ENCODE assay signal across 17 cellular contexts in the genomic region with DNA sequence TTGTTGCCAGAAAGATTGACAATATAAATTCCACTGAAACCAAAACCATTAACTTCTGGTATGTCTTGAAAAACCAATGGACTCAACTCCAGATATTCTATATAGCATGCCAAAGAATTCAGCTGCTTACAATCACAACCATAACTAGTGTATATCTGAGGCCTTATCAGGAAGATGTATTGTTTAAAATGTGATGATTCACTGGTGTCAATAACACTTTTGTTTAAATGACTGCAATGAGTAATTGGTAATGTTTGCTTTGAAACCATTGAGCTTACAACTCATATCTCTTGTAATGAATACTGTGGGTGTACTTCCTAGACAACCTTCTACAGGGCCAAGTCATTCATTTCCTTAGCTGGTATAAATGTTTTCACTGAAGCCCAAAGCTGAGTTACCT.
DNase-seq lines count a peak whose midpoint lies in the region; ATAC-seq, FAIRE-seq and TF ChIP-seq lines count a peak whose summit lies in the region.
"Had no signal": no experiment of that assay in that cellular context is flagged by ENCODE, and none has a peak within 500 bp of the region (broad histone marks: within the 10 kb centered on the region; RNA-seq: fewer than 3 reads in every experiment).

No MANE protein-coding gene starts in this region.

- no TSS peak for BruUV-seq in endothelial cell of umbilical vein (replicated peaks; lab: Mats Ljungman, UMichigan)

- no peaks in the 10 kb centered on the region for H4K20me1 ChIP-seq in endothelial cell of umbilical vein (replicated peaks; ENCODE audit: control insufficient read depth, extremely low read depth, insufficient read depth, low read length)

- no peaks in the 10 kb centered on the region for H3K4me1 Mint-ChIP-seq in activated T-helper 17 cell treated with anti-CD3 and anti-CD28 coated beads, Interleukin-2, amount 50 U/mL, for 72 hours
- H3K4me1 Mint-ChIP-seq: CD4-positive, CD25-positive, alpha-beta regulatory T cell had no signal

- H3K27ac Mint-ChIP-seq in activated T-helper 17 cell treated with anti-CD3 and anti-CD28 coated beads, Interleukin-2, amount 50 U/mL, for 72 hours = no peak overlapping the region
- H3K27ac Mint-ChIP-seq: CD4-positive, CD25-positive, alpha-beta regulatory T cell; effector memory CD8-positive, alpha-beta T cell had no signal

- H3K4me3 Mint-ChIP-seq in activated T-helper 17 cell treated with anti-CD3 and anti-CD28 coated beads, Interleukin-2, amount 50 U/mL, for 72 hours = no peak overlapping the region
- H3K4me3 Mint-ChIP-seq: CD4-positive, CD25-positive, alpha-beta regulatory T cell; effector memory CD8-positive, alpha-beta T cell had no signal

- CTCF ChIA-PET in endothelial cell of umbilical vein (lab: Charles Lee) = interaction anchor here (1.3 to 2.1 kb wide), 2 partner anchors 33 to 390 kb away, joined by 3 to 10 read pairs; no protein-coding TSS in a partner anchor

- DNase-seq in H4 (ENCODE audit: low spot score) (peak; percentile 60), NCI-H460 (ENCODE audit: extremely low read depth, low read depth) (peak; percentile 44), endothelial cell of umbilical vein (ENCODE audit: low read depth, low spot score) (peak; percentile 81), non-pigmented ciliary epithelial cell (ENCODE audit: low read depth) (peak; percentile 49), esophagus muscularis mucosa (ENCODE audit: extremely low spot score) (no peak)
- DNase-seq in stimulated activated naive CD4-positive, alpha-beta T cell treated with Interleukin-2 at 50 U/mL for 16 hours (lab: John Stamatoyannopoulos, UW) = no peak
- DNase-seq: amygdala; CD4-positive, CD25-positive, alpha-beta regulatory T cell; effector memory CD8-positive, alpha-beta T cell; H7; heart right ventricle; lower lobe of right lung; NCI-H345 had no signal

- no peak for TF ChIP-seq CTCF in endothelial cell of umbilical vein (IDR thresholded peaks at IDR 0.05; ENCODE audit: extremely low read depth in 1 of 2, insufficient read depth in 1 of 2, low read depth in 1 of 2, low read length in 2 of 2)
- TF ChIP-seq CTCF in esophagus muscularis mucosa (IDR thresholded peaks at IDR 0.05) = no peak

- peak overlapping the region; percentile 65 for H3K27ac ChIP-seq in endothelial cell of umbilical vein (ENCODE audit: insufficient read depth, low read depth, low read length)
- H3K27ac ChIP-seq in esophagus muscularis mucosa (replicated peaks in 1 of 4) = no peak overlapping the region
- H3K27ac ChIP-seq: heart right ventricle, HL-60, lower lobe of right lung, neutrophil had no signal

- no peaks in the 10 kb centered on the region for H3K79me2 ChIP-seq in endothelial cell of umbilical vein (ENCODE audit: control insufficient read depth, insufficient read depth, low read length)

- peaks cover 13% of the 10 kb centered on the region for H3K9me3 Mint-ChIP-seq in activated T-helper 17 cell treated with anti-CD3 and anti-CD28 coated beads, Interleukin-2, amount 50 U/mL, for 72 hours

- intact Hi-C loops in endothelial cell of umbilical vein (cut with micrococcal nuclease) = loop anchor here (1.0 kb wide), 1 partner anchor 120 kb away; no protein-coding TSS in a partner anchor
- intact Hi-C loops in esophagus muscularis mucosa (cut with DNase I) = no loop called here

- POLR2A ChIA-PET in endothelial cell of umbilical vein (lab: Charles Lee) = no interaction called here

- H3K4me3 ChIP-seq in endothelial cell of umbilical vein (replicated peaks in 1 of 3; ENCODE audit: insufficient read depth in 1 of 3, low read depth in 1 of 3, low read length in 3 of 3) (no peak overlapping the region), esophagus muscularis mucosa (no peak overlapping the region)
- H3K4me3 ChIP-seq: heart right ventricle, lower lobe of right lung had no signal

- H3K4me2 ChIP-seq in endothelial cell of umbilical vein (ENCODE audit: insufficient read depth, low read length) = peak overlapping the region; percentile 22

- H3K9me3 ChIP-seq in endothelial cell of umbilical vein (replicated peaks; ENCODE audit: control insufficient read depth, insufficient read depth, low read length) = no peaks in the 10 kb centered on the region
- H3K9me3 ChIP-seq in esophagus muscularis mucosa = no peaks in the 10 kb centered on the region
- H3K9me3 ChIP-seq: heart right ventricle, lower lobe of right lung, neutrophil had no signal

- H3K27me3 ChIP-seq in endothelial cell of umbilical vein (ENCODE audit: control insufficient read depth in 2 of 2, insufficient read depth in 2 of 2, low read length in 2 of 2) (no peaks in the 10 kb centered on the region), esophagus muscularis mucosa (no peaks in the 10 kb centered on the region)
- H3K27me3 ChIP-seq: heart right ventricle, neutrophil had no signal

- no peaks in the 10 kb centered on the region for H3K36me3 ChIP-seq in endothelial cell of umbilical vein (ENCODE audit: control insufficient read depth in 2 of 2, extremely low read depth in 1 of 2, insufficient read depth in 2 of 2, low read length in 2 of 2)
- no peaks in the 10 kb centered on the region for H3K36me3 ChIP-seq in esophagus muscularis mucosa
- H3K36me3 ChIP-seq: heart right ventricle, lower lobe of right lung, neutrophil had no signal

- TF ChIP-seq POLR2A in endothelial cell of umbilical vein (IDR thresholded peaks at IDR 0.05; ENCODE audit: low read depth, low read length) = no peak
- no peak for TF ChIP-seq POLR2A in esophagus muscularis mucosa (IDR thresholded peaks at IDR 0.05; ENCODE audit: low read depth)

- H2AFZ ChIP-seq in endothelial cell of umbilical vein (ENCODE audit: low read depth, low read length) = no peak overlapping the region

- peak; percentile 71 for FAIRE-seq in endothelial cell of umbilical vein (lab: Jason Lieb, UNC)

- dilution Hi-C loops in endothelial cell of umbilical vein (cut with MboI; ENCODE audit: extremely low pct_ligation_motif_present, low sequenced_read_pairs) = no loop called here

- no peak for ATAC-seq in activated T-helper 17 cell treated with anti-CD3 and anti-CD28 coated beads, Interleukin-2, amount 50 U/mL, for 72 hours (replicated peaks)
- no peak for ATAC-seq in GM21529 (IDR thresholded peaks at IDR 0.05; ENCODE audit: unreplicated experiment)
- ATAC-seq: effector memory CD8-positive, alpha-beta T cell; heart right ventricle; lower lobe of right lung had no signal

- H3K4me1 ChIP-seq in endothelial cell of umbilical vein (ENCODE audit: control insufficient read depth, extremely low read depth, insufficient read depth, low read length) (peaks cover 15% of the 10 kb centered on the region), esophagus muscularis mucosa (no peaks in the 10 kb centered on the region)
- H3K4me1 ChIP-seq: heart right ventricle, lower lobe of right lung had no signal

- no peak for TF ChIP-seq EP300 in esophagus muscularis mucosa (IDR thresholded peaks at IDR 0.05)

- no peaks in the 10 kb centered on the region for H3K27me3 Mint-ChIP-seq in activated T-helper 17 cell treated with anti-CD3 and anti-CD28 coated beads, Interleukin-2, amount 50 U/mL, for 72 hours
- H3K27me3 Mint-ChIP-seq: CD4-positive, CD25-positive, alpha-beta regulatory T cell; effector memory CD8-positive, alpha-beta T cell had no signal

- H3K36me3 Mint-ChIP-seq in activated T-helper 17 cell treated with anti-CD3 and anti-CD28 coated beads, Interleukin-2, amount 50 U/mL, for 72 hours (ENCODE audit: low read depth) = no peaks in the 10 kb centered on the region
- H3K36me3 Mint-ChIP-seq: CD4-positive, CD25-positive, alpha-beta regulatory T cell had no signal

- no peaks in the 10 kb centered on the region for H3K9me1 ChIP-seq in endothelial cell of umbilical vein (replicated peaks; ENCODE audit: control insufficient read depth, extremely low read depth, insufficient read depth, low read length)

- H3K9ac ChIP-seq in endothelial cell of umbilical vein (replicated peaks; ENCODE audit: extremely low read depth, insufficient read depth, low read length) = no peak overlapping the region

TF ChIP-seq in endothelial cell of umbilical vein, 7 proteins besides CTCF, POLR2A, EP300 and RAD21:
- TF ChIP-seq POLR2AphosphoS5 (IDR thresholded peaks at IDR 0.05; ENCODE audit: insufficient read depth, low read depth, low read length) = no peak
- TF ChIP-seq MYC (IDR thresholded peaks at IDR 0.05; ENCODE audit: low read depth, low read length) = no peak
- TF ChIP-seq GATA2 (IDR thresholded peaks at IDR 0.05; ENCODE audit: insufficient read depth, insufficient read length, low read depth, low read length) = peak; percentile 96
- TF ChIP-seq, protein P1, sequence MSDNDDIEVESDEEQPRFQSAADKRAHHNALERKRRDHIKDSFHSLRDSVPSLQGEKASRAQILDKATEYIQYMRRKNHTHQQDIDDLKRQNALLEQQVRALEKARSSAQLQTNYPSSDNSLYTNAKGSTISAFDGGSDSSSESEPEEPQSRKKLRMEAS (IDR thresholded peaks at IDR 0.05; ENCODE audit: insufficient read depth, insufficient read length) = no peak
- peak; percentile 95 for TF ChIP-seq FOS (IDR thresholded peaks at IDR 0.05; ENCODE audit: borderline replicate concordance, insufficient read depth, low read length)
- TF ChIP-seq EZH2 (IDR thresholded peaks at IDR 0.05; ENCODE audit: borderline replicate concordance, low read depth, low read length, severe bottlenecking) = no peak
- peak; percentile 73 for TF ChIP-seq JUN (IDR thresholded peaks at IDR 0.05; ENCODE audit: borderline replicate concordance, insufficient read depth, insufficient read length, low read depth)
TF ChIP-seq in endothelial cell of umbilical vein: peak in this region for 3.

Comparison
In these comparisons a context has a peak if more than half of its experiments do, and no peak if none do; other contexts are left out.
1. DNase-seq: peak in H4 (single experiment), NCI-H460 (single experiment), endothelial cell of umbilical vein (single experiment) and non-pigmented ciliary epithelial cell (single experiment); none in esophagus muscularis mucosa (single experiment) and stimulated activated naive CD4-positive, alpha-beta T cell treated with Interleukin-2 at 50 U/mL for 16 hours (single experiment).